In the genomic region with DNA sequence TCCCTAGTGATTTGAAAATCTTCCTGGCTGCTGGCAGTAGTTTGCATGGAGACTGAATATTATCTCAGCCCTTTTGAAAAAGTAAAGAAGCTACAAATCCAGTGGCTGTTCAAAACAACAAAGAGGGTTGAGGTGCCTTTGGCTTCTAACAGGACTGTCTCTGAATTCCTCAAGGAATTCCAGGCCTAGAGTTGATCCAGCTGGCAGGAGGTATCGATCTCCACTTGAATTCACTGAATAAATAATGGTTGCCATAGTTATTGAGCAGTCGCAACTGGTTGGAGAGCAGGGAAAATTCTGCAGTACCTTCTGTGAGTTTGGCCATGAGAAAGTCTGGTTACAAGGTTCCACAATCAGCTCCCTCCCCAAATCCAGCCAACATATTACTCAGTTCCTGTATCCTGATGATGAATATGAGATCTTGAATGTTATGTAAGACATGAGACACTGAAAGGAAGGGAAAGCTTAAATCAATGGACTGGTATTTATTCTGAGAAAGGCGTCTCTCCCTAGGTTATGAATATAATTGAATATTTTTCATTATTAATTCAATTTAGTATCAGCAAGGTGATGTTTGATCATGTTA, we compare ENCODE assay signal across 1 cellular context.
TF ChIP-seq lines count a peak whose summit lies in the region.

No MANE protein-coding gene starts in this region.

TF ChIP-seq in WTC11, 78 proteins besides CTCF, POLR2A, EP300 and RAD21 (continued from another document):
- TF ChIP-seq, protein P1, sequence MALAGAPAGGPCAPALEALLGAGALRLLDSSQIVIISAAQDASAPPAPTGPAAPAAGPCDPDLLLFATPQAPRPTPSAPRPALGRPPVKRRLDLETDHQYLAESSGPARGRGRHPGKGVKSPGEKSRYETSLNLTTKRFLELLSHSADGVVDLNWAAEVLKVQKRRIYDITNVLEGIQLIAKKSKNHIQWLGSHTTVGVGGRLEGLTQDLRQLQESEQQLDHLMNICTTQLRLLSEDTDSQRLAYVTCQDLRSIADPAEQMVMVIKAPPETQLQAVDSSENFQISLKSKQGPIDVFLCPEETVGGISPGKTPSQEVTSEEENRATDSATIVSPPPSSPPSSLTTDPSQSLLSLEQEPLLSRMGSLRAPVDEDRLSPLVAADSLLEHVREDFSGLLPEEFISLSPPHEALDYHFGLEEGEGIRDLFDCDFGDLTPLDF (CRISPR knock-in tag; IDR thresholded peaks at IDR 0.05) = no peak
- no peak for TF ChIP-seq GABPB1 (CRISPR knock-in tag; IDR thresholded peaks at IDR 0.05)
- no peak for TF ChIP-seq NR1H2 (CRISPR knock-in tag; IDR thresholded peaks at IDR 0.05)
- TF ChIP-seq, protein P2, sequence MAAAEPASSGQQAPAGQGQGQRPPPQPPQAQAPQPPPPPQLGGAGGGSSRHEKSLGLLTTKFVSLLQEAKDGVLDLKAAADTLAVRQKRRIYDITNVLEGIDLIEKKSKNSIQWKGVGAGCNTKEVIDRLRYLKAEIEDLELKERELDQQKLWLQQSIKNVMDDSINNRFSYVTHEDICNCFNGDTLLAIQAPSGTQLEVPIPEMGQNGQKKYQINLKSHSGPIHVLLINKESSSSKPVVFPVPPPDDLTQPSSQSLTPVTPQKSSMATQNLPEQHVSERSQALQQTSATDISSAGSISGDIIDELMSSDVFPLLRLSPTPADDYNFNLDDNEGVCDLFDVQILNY (CRISPR knock-in tag; IDR thresholded peaks at IDR 0.05) = no peak
- TF ChIP-seq NR2C2 (CRISPR knock-in tag; IDR thresholded peaks at IDR 0.05) = no peak
- no peak for TF ChIP-seq TP53 (CRISPR knock-in tag; IDR thresholded peaks at IDR 0.05)
- TF ChIP-seq MXD4 (CRISPR knock-in tag; IDR thresholded peaks at IDR 0.05; ENCODE audit: borderline replicate concordance) = no peak
- no peak for TF ChIP-seq RELA (CRISPR knock-in tag; IDR thresholded peaks at IDR 0.05; ENCODE audit: borderline replicate concordance)
- TF ChIP-seq SOX15 (CRISPR knock-in tag; IDR thresholded peaks at IDR 0.05) = no peak
- TF ChIP-seq IRF2 (CRISPR knock-in tag; IDR thresholded peaks at IDR 0.05; ENCODE audit: borderline replicate concordance, low read depth) = no peak
